In genomic region chr17:82334622-82335394, GRCh38 we compare ENCODE assay signal across 8 cellular contexts. TPM values are rescaled to one million over a fixed set of nuclear protein-coding genes. Genes with fewer than 3 reads are reported as not detected.
DNase-seq lines count a peak whose midpoint lies in the region; ATAC-seq and TF ChIP-seq lines count a peak whose summit lies in the region.

No MANE protein-coding gene starts in this region.

- H3K27ac Mint-ChIP-seq in memory B cell = peak overlapping the region; percentile 37

- peak overlapping the region; percentile 78 for H3K4me2 ChIP-seq in IMR-90 (ENCODE audit: low read depth, low read length)

- 0 out of 2 replicates have a peak overlapping the region, but pooled peaks have one; percentile 9 for H2BK20ac ChIP-seq in IMR-90 (ENCODE audit: low read depth, low read length)

- in situ Hi-C loops in IMR-90 (cut with MboI; ENCODE audit: low sequenced_read_pairs) = no loop called here

- H3K4me3 Mint-ChIP-seq in memory B cell = peak overlapping the region; percentile 97

- H3K23ac ChIP-seq in IMR-90 (ENCODE audit: low read depth, low read length) = 0 out of 2 replicates have a peak overlapping the region, but pooled peaks have one; percentile 65

- H2BK15ac ChIP-seq in IMR-90 (ENCODE audit: low read depth, low read length) = no peak overlapping the region; the same call in 2 of the 3 replicates

- H3K79me1 ChIP-seq in IMR-90 (ENCODE audit: low read depth in 1 of 2, low read length in 2 of 2) = 0 out of 4 replicates have a peak, but pooled peaks cover 0 to 3% of the 10 kb centered on the region in 2 experiments

- TF ChIP-seq CTCF in A673 (conservative IDR thresholded peaks at IDR 0.05; ENCODE audit: low read depth, low read length) (no peak), IMR-90 (conservative IDR thresholded peaks at IDR 0.05; ENCODE audit: low read depth, low read length) (no peak)

- DNase-seq in A673 (ENCODE audit: low spot score) = no peak
- peak; percentile 22 for DNase-seq in IMR-90
- peak; percentile 29 for DNase-seq in astrocyte of the hippocampus (ENCODE audit: low read depth, low spot score)
- DNase-seq in memory B cell (ENCODE audit: low spot score in 2 of 2) = no peak
- no peak for DNase-seq in SHP77 treated with DMSO at 0.1 percent for 48 hours (lab: John Stamatoyannopoulos, UW)
- DNase-seq in KG1 (lab: John Stamatoyannopoulos, UW) = no peak
- DNase-seq in anterior cingulate cortex (lab: John Stamatoyannopoulos, UW) = no peak
- DNase-seq in NCI-H82 treated with DMSO at 0.1 percent for 48 hours (lab: John Stamatoyannopoulos, UW; ENCODE audit: unreplicated experiment) = no peak

- H3K4me3 ChIP-seq in A673 (ENCODE audit: low read depth, low read length, poor library complexity, severe bottlenecking) = peak overlapping the region; percentile 20
- peak overlapping the region; percentile 25; the same call in 1 of the 2 replicates for H3K4me3 ChIP-seq in IMR-90 (ENCODE audit: insufficient read depth, low read depth, low read length)

- peak overlapping the region; percentile 8 for H4K5ac ChIP-seq in IMR-90 (ENCODE audit: low read depth, low read length)

- CTCF ChIA-PET in A673 (lab: Charles Lee) (no interaction called here), IMR-90 (lab: Yijun Ruan, JAX) (no interaction called here)

- H4K20me1 ChIP-seq in IMR-90 (ENCODE audit: insufficient read depth, low read length) = no peaks in the 10 kb centered on the region

- peaks cover 17% of the 10 kb centered on the region for H3K27me3 Mint-ChIP-seq in memory B cell

- POLR2A ChIA-PET in A673 (lab: Charles Lee; ENCODE audit: low non-redundant PET) = interaction anchor here (0.6 kb wide), 1 partner anchor 180 kb away, joined by 6 read pairs; no protein-coding TSS in a partner anchor
- POLR2A ChIA-PET in IMR-90 (lab: Charles Lee; ENCODE audit: unreplicated experiment) = no interaction called here

- H3K27ac ChIP-seq in A673 (ENCODE audit: low read depth, low read length, poor library complexity, severe bottlenecking) = no peak overlapping the region
- no peak overlapping the region for H3K27ac ChIP-seq in IMR-90 (ENCODE audit: insufficient read depth, low read length)

- peak overlapping the region; percentile 76; the same call in 1 of the 2 replicates for H2AK5ac ChIP-seq in IMR-90 (ENCODE audit: low read depth, low read length)

- H3K36me3 ChIP-seq in A673 (ENCODE audit: insufficient read depth, low read length, poor library complexity, severe bottlenecking) (no peaks in the 10 kb centered on the region), IMR-90 (ENCODE audit: control insufficient read depth, insufficient read depth, low read length) (no peaks in the 10 kb centered on the region)

- dilution Hi-C loops in IMR-90 (cut with HindIII; ENCODE audit: low sequenced_read_pairs, unreplicated experiment) = no loop called here

- H3K4me1 ChIP-seq in A673 (ENCODE audit: insufficient read depth, low read length, poor library complexity, severe bottlenecking) (peaks cover 51% of the 10 kb centered on the region), IMR-90 (ENCODE audit: control insufficient read depth, insufficient read depth, low read length) (peaks cover 32% of the 10 kb centered on the region)

- TF ChIP-seq POLR2A in IMR-90 (IDR thresholded peaks at IDR 0.05; ENCODE audit: low read depth, low read length) = no peak

- H3K14ac ChIP-seq in IMR-90 (replicated peaks; ENCODE audit: low read depth, low read length) = peak overlapping the region; percentile 4; the same call in 1 of the 2 replicates

- intact Hi-C loops in A673 (cut with micrococcal nuclease; ENCODE audit: unreplicated experiment) = no loop called here
- intact Hi-C loops in IMR-90 (cut with micrococcal nuclease) = no loop called here

- H3K9me3 ChIP-seq in A673 (ENCODE audit: low read depth, low read length, poor library complexity, severe bottlenecking) (no peaks in the 10 kb centered on the region), IMR-90 (ENCODE audit: control insufficient read depth, insufficient read depth, low read length) (no peaks in the 10 kb centered on the region)

- no peak overlapping the region for H3K18ac ChIP-seq in IMR-90 (ENCODE audit: low read depth, low read length)

- peak overlapping the region; percentile 87 for H2AFZ ChIP-seq in IMR-90 (replicated peaks; ENCODE audit: low read length, poor library complexity)

- H4K91ac ChIP-seq in IMR-90 (ENCODE audit: insufficient read depth, low read depth, low read length) = 0 out of 2 replicates have a peak overlapping the region, but pooled peaks have one; percentile 6

- TF ChIP-seq RAD21 in IMR-90 (IDR thresholded peaks at IDR 0.05; ENCODE audit: low read length) = no peak

- H3K9me1 ChIP-seq in IMR-90 (ENCODE audit: insufficient read depth, low read length) = peaks cover 7% of the 10 kb centered on the region

- ATAC-seq in IMR-90 (ENCODE audit: low read depth) (peak; percentile 5; the same call in 1 of the 2 replicates), memory B cell (ENCODE audit: low read depth) (peak; percentile 37)

- peak overlapping the region in 1 of 2 experiments; percentile 76; a peak in 2 of 4 replicates for H4K8ac ChIP-seq in IMR-90 (ENCODE audit: low read depth in 2 of 2, low read length in 2 of 2)

- no peak overlapping the region for H3K56ac ChIP-seq in IMR-90 (ENCODE audit: extremely low read depth, insufficient read depth, low read length)

- peak overlapping the region; percentile 92 for H2AK9ac ChIP-seq in IMR-90 (replicated peaks; ENCODE audit: low read depth, low read length, poor library complexity)

- BruUV-seq in A673 (replicated peaks; lab: Mats Ljungman, UMichigan) (no TSS peak), IMR-90 (replicated peaks; lab: Mats Ljungman, UMichigan) (no TSS peak)

- H3K9ac ChIP-seq in IMR-90 (ENCODE audit: low read depth, low read length) = no peak overlapping the region

- peak overlapping the region; percentile 56 for H3K4ac ChIP-seq in IMR-90 (ENCODE audit: low read depth, low read length)

- H3K27me3 ChIP-seq in A673 (replicated peaks; ENCODE audit: insufficient read depth, low read depth, low read length, poor library complexity) (no peaks in the 10 kb centered on the region), IMR-90 (ENCODE audit: control insufficient read depth, insufficient read depth, low read length) (0 out of 2 replicates have a peak, but pooled peaks cover 3% of the 10 kb centered on the region)

- H2BK5ac ChIP-seq in IMR-90 (ENCODE audit: low read depth, low read length, poor library complexity, severe bottlenecking) = no peak overlapping the region

- no peaks in the 10 kb centered on the region for H3K36me3 Mint-ChIP-seq in memory B cell

- WGBS in IMR-90 (ENCODE audit: extremely low coverage in 2 of 2, insufficient read length in 1 of 2), 2 experiments = 61% methylated on average over 5 of the region's 16 CpGs; no CpG with 5 or more reads in 1 of the 2 experiments

- no peaks in the 10 kb centered on the region for H3K9me3 Mint-ChIP-seq in memory B cell

- peak overlapping the region; percentile 24; the same call in 1 of the 2 replicates for H2BK120ac ChIP-seq in IMR-90 (ENCODE audit: low read depth, low read length)

- peaks cover 18% of the 10 kb centered on the region for H3K4me1 Mint-ChIP-seq in memory B cell

TF ChIP-seq in IMR-90, 13 proteins besides CTCF, POLR2A, EP300 and RAD21:
- TF ChIP-seq SMC3 (IDR thresholded peaks at IDR 0.05; ENCODE audit: low read depth, low read length) = no peak
- TF ChIP-seq RFX5 (IDR thresholded peaks at IDR 0.05; ENCODE audit: low read depth, low read length) = no peak
- TF ChIP-seq NFE2L2 (IDR thresholded peaks at IDR 0.05; ENCODE audit: low read depth, low read length) = no peak
- TF ChIP-seq BHLHE40 (IDR thresholded peaks at IDR 0.05; ENCODE audit: low read depth, low read length) = peak; percentile 40; the same call in 1 of the 2 replicates
- no peak for TF ChIP-seq CEBPB (IDR thresholded peaks at IDR 0.05; ENCODE audit: low read depth, low read length)
- TF ChIP-seq ELK1 (IDR thresholded peaks at IDR 0.05; ENCODE audit: borderline replicate concordance, low read depth, low read length) = no peak
TF ChIP-seq in IMR-90: peak in this region for 1.

RNA-seq across cellular contexts. Expression of gene SECTM1, which starts 1.2 kb away (rescaled TPM):
- total RNA-seq in A673 (2021) (1.4 and 2.8 TPM in 2 replicates), IMR-90 (2012; rRNA removed) (1.7 and 2.3 TPM in 2 replicates)
- 4.4 and 5.2 TPM in 2 replicates for polyA plus RNA-seq in IMR-90 (2012; rRNA removed)
- polyA plus RNA-seq in IMR-90 (2012; cell fraction: cytosol; rRNA removed) = 4.9 and 10.8 TPM in 2 replicates
- polyA plus RNA-seq in IMR-90 (2012; cell fraction: nucleus; rRNA removed; ENCODE audit: low replicate concordance) = 1.2 and 2.4 TPM in 2 replicates

RNA-seq across cellular contexts. Expression of gene CD7, which starts 17.4 kb away (rescaled TPM):
- not detected in 2 replicates for total RNA-seq in A673 (2021)
- not detected in 2 replicates for total RNA-seq in IMR-90 (2012; rRNA removed)
- not detected in 2 replicates for polyA plus RNA-seq in IMR-90 (2012; rRNA removed)
- polyA plus RNA-seq in IMR-90 (2012; cell fraction: cytosol; rRNA removed) = 0.18 TPM in 1 of 2 replicates, not detected in the other
- polyA plus RNA-seq in IMR-90 (2012; cell fraction: nucleus; rRNA removed; ENCODE audit: low replicate concordance) = 0.12 and 0.16 TPM in 2 replicates

RNA-seq across cellular contexts. Expression of gene TEX19, which starts 24.2 kb away (rescaled TPM):
- 0.39 and 1.2 TPM in 2 replicates for total RNA-seq in A673 (2021)
- total RNA-seq in IMR-90 (2012; rRNA removed) = under 0.01 and 0.28 TPM in 2 replicates
- 0.03 and 0.13 TPM in 2 replicates for polyA plus RNA-seq in IMR-90 (2012; rRNA removed)
- polyA plus RNA-seq in IMR-90 (2012; cell fraction: cytosol; rRNA removed) = 0.05 and 0.06 TPM in 2 replicates
- 0.08 TPM in 1 of 2 replicates, not detected in the other for polyA plus RNA-seq in IMR-90 (2012; cell fraction: nucleus; rRNA removed; ENCODE audit: low replicate concordance)

RNA-seq across cellular contexts. Expression of gene UTS2R, which starts 36.8 kb away (rescaled TPM):
- total RNA-seq in A673 (2021) (0.52 and 0.58 TPM in 2 replicates), IMR-90 (2012; rRNA removed) (not detected in 2 replicates)
- not detected in 2 replicates for polyA plus RNA-seq in IMR-90 (2012; rRNA removed)
- not detected in 2 replicates for polyA plus RNA-seq in IMR-90 (2012; cell fraction: cytosol; rRNA removed)
- polyA plus RNA-seq in IMR-90 (2012; cell fraction: nucleus; rRNA removed; ENCODE audit: low replicate concordance) = not detected in 2 replicates

Comparison
In these comparisons a context has a peak if more than half of its experiments do, and no peak if none do; other contexts are left out.
1. DNase-seq: peak in IMR-90 (single experiment) and astrocyte of the hippocampus (single experiment); none in A673 (single experiment), memory B cell (0 of 2), SHP77 treated with DMSO at 0.1 percent for 48 hours (single experiment), KG1 (single experiment), anterior cingulate cortex (0 of 58) and NCI-H82 treated with DMSO at 0.1 percent for 48 hours (single experiment).